Comparison of ENCODE assay signal across 8 cellular contexts in genomic region chr10:62732841-62733653, GRCh38.
DNase-seq lines count a peak whose midpoint lies in the region; ATAC-seq lines count a peak whose summit lies in the region.

No MANE protein-coding gene starts in this region.

- DNase-seq in AG08395 (ENCODE audit: low spot score) (peak; percentile 67), iris pigment epithelial cell (ENCODE audit: low read depth) (peak; percentile 59), NCI-H748 (lab: John Stamatoyannopoulos, UW; ENCODE audit: unreplicated experiment) (no peak), UCSD-AML1 (lab: John Stamatoyannopoulos, UW; ENCODE audit: unreplicated experiment) (no peak), C1 segment of cervical spinal cord (lab: John Stamatoyannopoulos, UW) (no peak)
- DNase-seq in activated CD4-positive, alpha-beta T cell treated with anti-CD3 and anti-CD28 coated beads, Interleukin-2, amount 50 U/mL, for 4 hours: peak; percentile 42 to 56

- peak; percentile 68 for ATAC-seq in GM19463 (IDR thresholded peaks at IDR 0.05; ENCODE audit: unreplicated experiment)
- peak; percentile 66 for ATAC-seq in HG03469 (IDR thresholded peaks at IDR 0.05; ENCODE audit: unreplicated experiment)

Comparison
In these comparisons a context has a peak if more than half of its experiments do, and no peak if none do; other contexts are left out.
1. DNase-seq: peak in AG08395 (single experiment), activated CD4-positive, alpha-beta T cell treated with anti-CD3 and anti-CD28 coated beads, Interleukin-2, amount 50 U/mL, for 4 hours (2 of 2) and iris pigment epithelial cell (single experiment); none in NCI-H748 (single experiment), UCSD-AML1 (single experiment) and C1 segment of cervical spinal cord (0 of 14).